17 cellular contexts compared by ENCODE assay signal in genomic region chr3:40912461-40912860, GRCh38.
A peak's percentile ranks its signal among the peaks of the same experiment; 100 is the strongest.
DNase-seq lines count a peak whose midpoint lies in the region; ATAC-seq and TF ChIP-seq lines count a peak whose summit lies in the region.
"Had no signal": no experiment of that assay in that cellular context is flagged by ENCODE, and none has a peak within 500 bp of the region (broad histone marks: within the 10 kb centered on the region; RNA-seq: fewer than 3 reads in every experiment).

No MANE protein-coding gene starts in this region.

- H3K36me3 Mint-ChIP-seq in activated CD4-positive, alpha-beta T cell treated with anti-CD3 and anti-CD28 coated beads, Interleukin-2, amount 10 ng/mL, durations not matched to agents 24 days and 14 days (ENCODE audit: low read depth), result no peaks in the 10 kb centered on the region
- no peaks in the 10 kb centered on the region for H3K36me3 Mint-ChIP-seq in activated CD4-positive, alpha-beta T cell treated with anti-CD3 and anti-CD28 coated beads for 36 hours (ENCODE audit: low read depth)
- H3K36me3 Mint-ChIP-seq: CD8-positive, alpha-beta T cell had no signal

- intact Hi-C loops in activated CD4-positive, alpha-beta T cell treated with anti-CD3 and anti-CD28 coated beads, Interleukin-2, amount 10 ng/mL, durations not matched to agents 24 days and 14 days (cut with micrococcal nuclease), result no loop called here
- intact Hi-C loops in activated CD4-positive, alpha-beta T cell treated with anti-CD3 and anti-CD28 coated beads for 36 hours (cut with DNase I, micrococcal nuclease), result no loop called here

- no peak overlapping the region for H3K27ac Mint-ChIP-seq in activated CD4-positive, alpha-beta T cell treated with anti-CD3 and anti-CD28 coated beads, Interleukin-2, amount 10 ng/mL, durations not matched to agents 24 days and 14 days
- H3K27ac Mint-ChIP-seq in activated CD4-positive, alpha-beta T cell treated with anti-CD3 and anti-CD28 coated beads for 36 hours, result no peak overlapping the region
- H3K27ac Mint-ChIP-seq: B cell; CD8-positive, alpha-beta T cell had no signal

- H3K4me2 ChIP-seq in hepatocyte, result no peak overlapping the region
- H3K4me2 ChIP-seq: BLaER1 treated with 17β-estradiol and CSF1 and Interleukin-3, amounts not matched to agents 10 nM and 100 nM had no signal

- no peaks in the 10 kb centered on the region for H4K20me1 ChIP-seq in hepatocyte (ENCODE audit: insufficient read depth, poor library complexity, severe bottlenecking)
- H4K20me1 ChIP-seq: BLaER1 treated with 17β-estradiol and CSF1 and Interleukin-3, amounts not matched to agents 10 nM and 100 nM had no signal

- no peaks in the 10 kb centered on the region for H3K27me3 Mint-ChIP-seq in activated CD4-positive, alpha-beta T cell treated with anti-CD3 and anti-CD28 coated beads, Interleukin-2, amount 10 ng/mL, durations not matched to agents 24 days and 14 days
- peaks cover 5% of the 10 kb centered on the region for H3K27me3 Mint-ChIP-seq in activated CD4-positive, alpha-beta T cell treated with anti-CD3 and anti-CD28 coated beads for 36 hours

- DNase-seq in activated CD4-positive, alpha-beta T cell treated with anti-CD3 and anti-CD28 coated beads, Interleukin-2, amount 10 ng/mL, durations not matched to agents 24 days and 14 days, result peak; percentile 19
- DNase-seq in activated CD4-positive, alpha-beta T cell treated with anti-CD3 and anti-CD28 coated beads for 36 hours, result no peak
- DNase-seq in hepatocyte (ENCODE audit: low spot score) (no peak), ureter (ENCODE audit: low spot score) (peak; percentile 18), NCI-H128 (lab: John Stamatoyannopoulos, UW; ENCODE audit: unreplicated experiment) (no peak)
- DNase-seq in activated CD4-positive, CD25-positive, alpha-beta regulatory T cell treated with anti-CD3 and anti-CD28 coated beads, Interleukin-2, amount 50 U/mL, for 72 hours, result no peak
- DNase-seq: 8988T; CD8-positive, alpha-beta T cell; COR-L47; GM23248; IMR-90 had no signal

- 80% methylated on average over 4 of the region's 4 CpGs for WGBS in hepatocyte (ENCODE audit: low lambda C conversion rate, missing lambda C conversion rate)

- H3K36me3 ChIP-seq in hepatocyte (replicated peaks; ENCODE audit: insufficient read depth, low read depth), result no peaks in the 10 kb centered on the region
- H3K36me3 ChIP-seq in mucosa of rectum (ENCODE audit: control insufficient read depth in 2 of 2, insufficient read depth in 2 of 2, low read length in 2 of 2), result no peaks in the 10 kb centered on the region
- H3K36me3 ChIP-seq: BLaER1 treated with 17β-estradiol and CSF1 and Interleukin-3, amounts not matched to agents 10 nM and 100 nM; HAP-1 had no signal

- H3K9ac ChIP-seq in mucosa of rectum (ENCODE audit: low read depth in 1 of 2, low read length in 2 of 2), result no peak overlapping the region
- H3K9ac ChIP-seq: BLaER1 treated with 17β-estradiol and CSF1 and Interleukin-3, amounts not matched to agents 10 nM and 100 nM; GM23248 had no signal

- CTCF ChIA-PET in activated CD4-positive, alpha-beta T cell treated with anti-CD3 and anti-CD28 coated beads for 36 hours (lab: Charles Lee), result no interaction called here

- ATAC-seq in activated CD4-positive, alpha-beta T cell treated with anti-CD3 and anti-CD28 coated beads for 36 hours, result no peak
- ATAC-seq in HG03520 (IDR thresholded peaks at IDR 0.05; ENCODE audit: unreplicated experiment), result no peak
- ATAC-seq: CD8-positive, alpha-beta T cell had no signal

- H3K79me2 ChIP-seq in hepatocyte, result no peaks in the 10 kb centered on the region

- H3K9me3 Mint-ChIP-seq in activated CD4-positive, alpha-beta T cell treated with anti-CD3 and anti-CD28 coated beads, Interleukin-2, amount 10 ng/mL, durations not matched to agents 24 days and 14 days, result peaks cover 4% of the 10 kb centered on the region
- no peaks in the 10 kb centered on the region for H3K9me3 Mint-ChIP-seq in activated CD4-positive, alpha-beta T cell treated with anti-CD3 and anti-CD28 coated beads for 36 hours (ENCODE audit: low read depth)
- H3K9me3 Mint-ChIP-seq: CD8-positive, alpha-beta T cell had no signal

- POLR2A ChIA-PET in activated CD4-positive, alpha-beta T cell treated with anti-CD3 and anti-CD28 coated beads for 36 hours (lab: Charles Lee), result no interaction called here

- H3K9me3 ChIP-seq in hepatocyte (ENCODE audit: low read depth) (no peaks in the 10 kb centered on the region), mucosa of rectum (ENCODE audit: control insufficient read depth in 2 of 2, low read length in 2 of 2) (no peaks in the 10 kb centered on the region)
- H3K9me3 ChIP-seq: BLaER1 treated with 17β-estradiol and CSF1 and Interleukin-3, amounts not matched to agents 10 nM and 100 nM; HAP-1 had no signal

- TF ChIP-seq CTCF in hepatocyte (IDR thresholded peaks at IDR 0.05; ENCODE audit: poor library complexity), result no peak

- no peaks in the 10 kb centered on the region for H3K9me2 ChIP-seq in hepatocyte (replicated peaks; ENCODE audit: insufficient read depth)

- H3K27me3 ChIP-seq in hepatocyte, result no peaks in the 10 kb centered on the region
- no peaks in the 10 kb centered on the region for H3K27me3 ChIP-seq in mucosa of rectum (ENCODE audit: control insufficient read depth in 2 of 2, insufficient read depth in 2 of 2, low read length in 2 of 2)
- H3K27me3 ChIP-seq: BLaER1 treated with 17β-estradiol and CSF1 and Interleukin-3, amounts not matched to agents 10 nM and 100 nM had no signal

- H3K4me3 Mint-ChIP-seq in activated CD4-positive, alpha-beta T cell treated with anti-CD3 and anti-CD28 coated beads, Interleukin-2, amount 10 ng/mL, durations not matched to agents 24 days and 14 days, result no peak overlapping the region
- H3K4me3 Mint-ChIP-seq in activated CD4-positive, alpha-beta T cell treated with anti-CD3 and anti-CD28 coated beads for 36 hours, result no peak overlapping the region
- H3K4me3 Mint-ChIP-seq: B cell; CD8-positive, alpha-beta T cell had no signal

- H2AFZ ChIP-seq in hepatocyte, result no peak overlapping the region
- H2AFZ ChIP-seq: GM23248 had no signal

- H3K4me3 ChIP-seq in hepatocyte (no peak overlapping the region), mucosa of rectum (ENCODE audit: low read length in 2 of 2) (peak overlapping the region; percentile 5 to 9)
- H3K4me3 ChIP-seq: BLaER1 treated with 17β-estradiol and CSF1 and Interleukin-3, amounts not matched to agents 10 nM and 100 nM; GM23248; HAP-1 had no signal

- peak overlapping the region; percentile 44 for H3K27ac ChIP-seq in hepatocyte
- peak overlapping the region; percentile 4 to 11 for H3K27ac ChIP-seq in mucosa of rectum (ENCODE audit: low read depth in 2 of 2, low read length in 2 of 2)
- H3K27ac ChIP-seq: BLaER1 treated with 17β-estradiol and CSF1 and Interleukin-3, amounts not matched to agents 10 nM and 100 nM; GM23248; HL-60 had no signal

- H3K4me1 ChIP-seq in hepatocyte (ENCODE audit: insufficient read depth) (peaks cover 21% of the 10 kb centered on the region), mucosa of rectum (ENCODE audit: control insufficient read depth in 2 of 2, insufficient read depth in 2 of 2, low read length in 2 of 2) (peaks cover 10 to 22% of the 10 kb centered on the region in 2 donors)
- H3K4me1 ChIP-seq: BLaER1 treated with 17β-estradiol and CSF1 and Interleukin-3, amounts not matched to agents 10 nM and 100 nM; HAP-1 had no signal

- H3K4me1 Mint-ChIP-seq in activated CD4-positive, alpha-beta T cell treated with anti-CD3 and anti-CD28 coated beads, Interleukin-2, amount 10 ng/mL, durations not matched to agents 24 days and 14 days, result no peaks in the 10 kb centered on the region
- H3K4me1 Mint-ChIP-seq in activated CD4-positive, alpha-beta T cell treated with anti-CD3 and anti-CD28 coated beads for 36 hours, result no peaks in the 10 kb centered on the region
- H3K4me1 Mint-ChIP-seq: B cell had no signal

Comparison
In these comparisons a context has a peak if more than half of its experiments do, and no peak if none do; other contexts are left out.
1. DNase-seq: peak in activated CD4-positive, alpha-beta T cell treated with anti-CD3 and anti-CD28 coated beads, Interleukin-2, amount 10 ng/mL, durations not matched to agents 24 days and 14 days (single experiment) and ureter (single experiment); none in activated CD4-positive, alpha-beta T cell treated with anti-CD3 and anti-CD28 coated beads for 36 hours (single experiment), hepatocyte (single experiment), activated CD4-positive, CD25-positive, alpha-beta regulatory T cell treated with anti-CD3 and anti-CD28 coated beads, Interleukin-2, amount 50 U/mL, for 72 hours (single experiment) and NCI-H128 (single experiment).